2 cellular contexts compared by ENCODE assay signal in genomic region chr16:66388350-66389139, GRCh38.
TF ChIP-seq lines count a peak whose summit lies in the region.

No MANE protein-coding gene starts in this region.

TF ChIP-seq in A549, 52 proteins besides CTCF, POLR2A, EP300 and RAD21:
- no peak for TF ChIP-seq NFE2L2 (conservative IDR thresholded peaks at IDR 0.05; ENCODE audit: low read length)
- peak; percentile 35 for TF ChIP-seq MAFK (IDR thresholded peaks at IDR 0.05; ENCODE audit: partially characterized antibody)

TF ChIP-seq in endothelial cell of umbilical vein, 7 proteins besides CTCF, POLR2A, EP300 and RAD21:
- peak; percentile 7 for TF ChIP-seq POLR2AphosphoS5 (IDR thresholded peaks at IDR 0.05; ENCODE audit: insufficient read depth, low read depth, low read length)
- TF ChIP-seq MYC (IDR thresholded peaks at IDR 0.05; ENCODE audit: low read depth, low read length): no peak
